Comparison of ENCODE assay signal across 22 cellular contexts in genomic region chr3:64303401-64303800, GRCh38.
DNase-seq lines count a peak whose midpoint lies in the region; ATAC-seq, FAIRE-seq and TF ChIP-seq lines count a peak whose summit lies in the region.
"Had no signal": no experiment of that assay in that cellular context is flagged by ENCODE, and none has a peak within 500 bp of the region (broad histone marks: within the 10 kb centered on the region; RNA-seq: fewer than 3 reads in every experiment).

No MANE protein-coding gene starts in this region.

- H3K9me3 ChIP-seq in PC-3 (ENCODE audit: low read length) (no peaks in the 10 kb centered on the region), kidney (ENCODE audit: control insufficient read depth in 1 of 2, low read length in 2 of 2) (no peaks in the 10 kb centered on the region)
- H3K9me3 ChIP-seq: BE2C, HAP-1 had no signal

- H3K36me3 ChIP-seq in PC-3 (ENCODE audit: low read depth, low read length) (no peaks in the 10 kb centered on the region), kidney (ENCODE audit: control insufficient read depth in 1 of 2, insufficient read depth in 2 of 2, low read length in 2 of 2) (no peaks in the 10 kb centered on the region)
- H3K36me3 ChIP-seq: BE2C, HAP-1 had no signal

- H3K79me2 ChIP-seq in PC-3 (ENCODE audit: low read length), result no peaks in the 10 kb centered on the region

- H3K4me1 ChIP-seq in PC-3 (ENCODE audit: insufficient read depth, low read length) (no peaks in the 10 kb centered on the region), kidney (ENCODE audit: control insufficient read depth in 1 of 2, insufficient read depth in 1 of 2, low read depth in 1 of 2, low read length in 2 of 2) (no peaks in the 10 kb centered on the region)
- H3K4me1 ChIP-seq: BE2C, HAP-1 had no signal

- CTCF ChIA-PET in PC-3 (lab: Charles Lee), result no interaction called here

- TF ChIP-seq CTCF in PC-3 (conservative IDR thresholded peaks at IDR 0.05; ENCODE audit: low read depth, low read length), result no peak
- no peak for TF ChIP-seq CTCF in cardiac fibroblast (IDR thresholded peaks at IDR 0.05; ENCODE audit: low read depth, low read length)
- TF ChIP-seq CTCF in fibroblast of pulmonary artery (IDR thresholded peaks at IDR 0.05; ENCODE audit: low read length, missing control alignments), result no peak
- TF ChIP-seq CTCF in kidney (IDR thresholded peaks at IDR 0.05; ENCODE audit: borderline replicate concordance, extremely low read depth, insufficient read depth), result no peak

- BruUV-seq in PC-3 (replicated peaks; lab: Mats Ljungman, UMichigan), result no TSS peak

- no peak for ATAC-seq in PC-3
- no peak for ATAC-seq in HG02678 (IDR thresholded peaks at IDR 0.05; ENCODE audit: unreplicated experiment)

- no peak overlapping the region for H2AFZ ChIP-seq in PC-3 (ENCODE audit: low read length)
- H2AFZ ChIP-seq: GM23248 had no signal

- no peaks in the 10 kb centered on the region for H3F3A ChIP-seq in PC-3 (ENCODE audit: low read length, unreplicated experiment)

- no peaks in the 10 kb centered on the region for H4K20me1 ChIP-seq in PC-3 (ENCODE audit: low read length)

- POLR2A ChIA-PET in PC-3 (lab: Charles Lee; ENCODE audit: unreplicated experiment), result no interaction called here

- H3K4me2 ChIP-seq in PC-3 (ENCODE audit: low read length), result no peak overlapping the region

- no peaks in the 10 kb centered on the region for H3K9me2 ChIP-seq in PC-3 (replicated peaks; ENCODE audit: low read length)

- intact Hi-C loops in PC-3 (cut with micrococcal nuclease) (loop anchor here (10.0 kb wide), 1 partner anchor 91 kb away; no protein-coding TSS in a partner anchor), kidney (cut with DNase I) (no loop called here)

- H3K9ac ChIP-seq in PC-3 (ENCODE audit: low read length), result no peak overlapping the region
- H3K9ac ChIP-seq in kidney (ENCODE audit: low read length in 2 of 2), result no peak overlapping the region
- H3K9ac ChIP-seq: GM23248 had no signal

- peak; percentile 2 for DNase-seq in PC-3
- peak; percentile 9 to 54 for DNase-seq in cardiac fibroblast (ENCODE audit: low read depth in 2 of 2)
- DNase-seq in fibroblast of pulmonary artery (ENCODE audit: low read depth), result peak; percentile 27
- no peak for DNase-seq in kidney
- no peak for DNase-seq in NCI-H774 (lab: John Stamatoyannopoulos, UW)
- DNase-seq: ACHN; BE2C; C1 segment of cervical spinal cord; CD4-positive, CD25-positive, alpha-beta regulatory T cell; CD8-positive, alpha-beta memory T cell; COR-L47; DMS 273 treated with DMSO at 0.1 percent for 48 hours; DMS53; DND-41; GDM1; GM23248 had no signal

- H3K27ac ChIP-seq in PC-3 (ENCODE audit: low read length), result no peak overlapping the region
- H3K27ac ChIP-seq in kidney (ENCODE audit: low read depth in 2 of 2, low read length in 2 of 2), result no peak overlapping the region
- H3K27ac ChIP-seq: GM23248, HL-60 had no signal

- no peak for FAIRE-seq in kidney (lab: Jason Lieb, UNC)
- FAIRE-seq: A204.1, GM12892, GM18507 had no signal

- H3K4me3 ChIP-seq in PC-3 (ENCODE audit: low read length) (no peak overlapping the region), cardiac fibroblast (replicated peaks in 1 of 2; ENCODE audit: low read depth in 2 of 2, low read length in 2 of 2) (no peak overlapping the region), fibroblast of pulmonary artery (replicated peaks; ENCODE audit: low read depth, low read length) (no peak overlapping the region), kidney (ENCODE audit: low read length in 2 of 2) (no peak overlapping the region)
- H3K4me3 ChIP-seq: GM23248, HAP-1 had no signal

- no peaks in the 10 kb centered on the region for H3K27me3 ChIP-seq in PC-3 (ENCODE audit: low read length)
- H3K27me3 ChIP-seq: BE2C had no signal

Comparison
In these comparisons a context has a peak if more than half of its experiments do, and no peak if none do; other contexts are left out.
1. DNase-seq: peak in PC-3 (single experiment), cardiac fibroblast (2 of 2) and fibroblast of pulmonary artery (single experiment); none in kidney (single experiment) and NCI-H774 (single experiment).